8 cellular contexts compared by ENCODE assay signal in the genomic region with DNA sequence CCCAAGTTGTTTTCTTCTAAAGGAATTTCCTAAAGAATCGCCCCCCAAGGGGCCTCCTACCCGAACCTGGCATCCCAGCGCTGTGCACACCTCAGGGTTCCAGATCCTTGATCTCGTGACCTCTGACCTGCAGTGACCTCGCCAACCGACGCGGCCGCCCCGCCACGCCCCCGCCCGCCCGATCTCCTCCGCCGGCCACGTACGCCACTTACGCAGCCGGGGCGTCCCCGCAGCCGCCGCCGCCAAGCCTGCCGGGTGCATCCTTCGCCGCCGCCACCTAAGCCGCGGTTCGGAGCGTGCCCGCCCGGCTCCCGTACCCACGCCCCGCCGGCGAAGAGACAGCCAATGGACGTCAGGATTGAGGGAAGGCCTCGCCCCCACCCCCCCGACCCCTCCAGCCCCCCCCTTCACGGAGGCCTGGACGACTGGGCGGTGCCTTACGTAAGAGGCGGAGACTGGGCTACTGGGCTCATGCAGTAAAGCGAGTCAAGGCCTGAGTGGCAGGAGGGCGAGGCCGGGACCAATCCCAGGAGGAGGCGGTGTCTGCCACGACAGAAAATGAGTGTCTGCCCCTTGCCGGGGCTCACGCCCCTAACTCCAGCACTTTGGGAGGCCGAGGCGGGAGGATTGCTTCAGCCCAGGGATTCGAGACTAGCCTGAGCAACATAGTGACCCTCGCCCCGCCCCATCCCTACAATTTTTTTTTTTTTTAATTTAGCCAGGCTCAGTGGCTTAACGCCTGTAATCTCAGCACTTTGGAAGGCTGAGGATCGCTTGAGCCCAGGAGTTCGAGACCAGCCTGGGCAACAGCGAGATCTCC. TPM values are rescaled to one million over a fixed set of nuclear protein-coding genes. Genes with fewer than 3 reads are reported as not detected.
DNase-seq lines count a peak whose midpoint lies in the region; ATAC-seq and TF ChIP-seq lines count a peak whose summit lies in the region.

A gene with protein sequence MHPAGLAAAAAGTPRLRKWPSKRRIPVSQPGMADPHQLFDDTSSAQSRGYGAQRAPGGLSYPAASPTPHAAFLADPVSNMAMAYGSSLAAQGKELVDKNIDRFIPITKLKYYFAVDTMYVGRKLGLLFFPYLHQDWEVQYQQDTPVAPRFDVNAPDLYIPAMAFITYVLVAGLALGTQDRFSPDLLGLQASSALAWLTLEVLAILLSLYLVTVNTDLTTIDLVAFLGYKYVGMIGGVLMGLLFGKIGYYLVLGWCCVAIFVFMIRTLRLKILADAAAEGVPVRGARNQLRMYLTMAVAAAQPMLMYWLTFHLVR (minus strand): TSS at position 291 of the 820 bp plus-strand sequence. CDS start 30 bp downstream, at position 261.

- H3K27ac ChIP-seq in suprapubic skin: peak within 1 kb of the TSS; percentile 73

- H3K36me3 Mint-ChIP-seq in activated naive CD4-positive, alpha-beta T cell treated with anti-CD3 and anti-CD28 coated beads, Interleukin-2, amount 50 U/mL, for 24 hours: no peaks in the 10 kb centered on the region

- H3K4me1 Mint-ChIP-seq in activated naive CD4-positive, alpha-beta T cell treated with anti-CD3 and anti-CD28 coated beads, Interleukin-2, amount 50 U/mL, for 24 hours: peaks cover 45% of the 10 kb centered on the region

- no peak for TF ChIP-seq POLR2A in suprapubic skin (IDR thresholded peaks at IDR 0.05)

- 3% methylated on average over 17 of the region's 64 CpGs for whole genome bisulfite sequencing in suprapubic skin

- H3K27ac Mint-ChIP-seq in activated naive CD4-positive, alpha-beta T cell treated with anti-CD3 and anti-CD28 coated beads, Interleukin-2, amount 50 U/mL, for 24 hours: peak within 1 kb of the TSS; percentile 95

- no peaks in the 10 kb centered on the region for H3K9me3 ChIP-seq in suprapubic skin

- ATAC-seq in HG02623 (IDR thresholded peaks at IDR 0.05; ENCODE audit: unreplicated experiment): peak; percentile 85
- peak; percentile 97 for ATAC-seq in SK-N-SH treated with all-trans-retinoic acid at 6 μM for 48 hours

- H3K27me3 Mint-ChIP-seq in activated naive CD4-positive, alpha-beta T cell treated with anti-CD3 and anti-CD28 coated beads, Interleukin-2, amount 50 U/mL, for 24 hours: no peaks in the 10 kb centered on the region

- no peaks in the 10 kb centered on the region for H3K27me3 ChIP-seq in suprapubic skin

- TF ChIP-seq CTCF in GM10266 (IDR thresholded peaks at IDR 0.05; ENCODE audit: control insufficient read depth, insufficient read depth, low read depth, missing control alignments) (no peak), suprapubic skin (IDR thresholded peaks at IDR 0.05) (peak in 1 of 2 donors; percentile 6)

- H3K4me3 Mint-ChIP-seq in activated naive CD4-positive, alpha-beta T cell treated with anti-CD3 and anti-CD28 coated beads, Interleukin-2, amount 50 U/mL, for 24 hours: peak within 1 kb of the TSS; percentile 89

- H3K4me1 ChIP-seq in suprapubic skin: peaks cover 44% of the 10 kb centered on the region

- TF ChIP-seq EP300 in suprapubic skin (IDR thresholded peaks at IDR 0.05): no peak

- H3K36me3 ChIP-seq in suprapubic skin: no peaks in the 10 kb centered on the region

- DNase-seq in GM10266 (ENCODE audit: extremely low spot score): peak; percentile 99
- DNase-seq in NCI-H1092 treated with DMSO at 0.1 percent for 48 hours (lab: John Stamatoyannopoulos, UW): peak; percentile 92
- DNase-seq in globus pallidus (ENCODE audit: low spot score): peak; percentile 98
- DNase-seq in occipital lobe (lab: John Stamatoyannopoulos, UW): peak; percentile 99
- DNase-seq in suprapubic skin (ENCODE audit: low spot score in 2 of 2): peak; percentile 97 to 98

- no peaks in the 10 kb centered on the region for H3K9me3 Mint-ChIP-seq in activated naive CD4-positive, alpha-beta T cell treated with anti-CD3 and anti-CD28 coated beads, Interleukin-2, amount 50 U/mL, for 24 hours

- H3K4me3 ChIP-seq in suprapubic skin: peak within 1 kb of the TSS; percentile 60

TF ChIP-seq in SK-N-SH treated with all-trans-retinoic acid at 6 μM for 48 hours, 23 proteins besides CTCF, POLR2A, EP300 and RAD21:
- TF ChIP-seq, protein P1, sequence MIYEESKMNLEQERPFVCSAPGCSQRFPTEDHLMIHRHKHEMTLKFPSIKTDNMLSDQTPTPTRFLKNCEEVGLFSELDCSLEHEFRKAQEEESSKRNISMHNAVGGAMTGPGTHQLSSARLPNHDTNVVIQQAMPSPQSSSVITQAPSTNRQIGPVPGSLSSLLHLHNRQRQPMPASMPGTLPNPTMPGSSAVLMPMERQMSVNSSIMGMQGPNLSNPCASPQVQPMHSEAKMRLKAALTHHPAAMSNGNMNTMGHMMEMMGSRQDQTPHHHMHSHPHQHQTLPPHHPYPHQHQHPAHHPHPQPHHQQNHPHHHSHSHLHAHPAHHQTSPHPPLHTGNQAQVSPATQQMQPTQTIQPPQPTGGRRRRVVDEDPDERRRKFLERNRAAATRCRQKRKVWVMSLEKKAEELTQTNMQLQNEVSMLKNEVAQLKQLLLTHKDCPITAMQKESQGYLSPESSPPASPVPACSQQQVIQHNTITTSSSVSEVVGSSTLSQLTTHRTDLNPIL (CRISPR knock-in tag; IDR thresholded peaks at IDR 0.05; ENCODE audit: low read depth): no peak
- TF ChIP-seq RARB (CRISPR knock-in tag; IDR thresholded peaks at IDR 0.05) (no peak), ESRRG (CRISPR knock-in tag; IDR thresholded peaks at IDR 0.05) (no peak), ZNF70 (CRISPR knock-in tag; IDR thresholded peaks at IDR 0.05) (no peak), ZNF565 (CRISPR knock-in tag; conservative IDR thresholded peaks at IDR 0.05; ENCODE audit: low read depth) (no peak), OSR1 (CRISPR knock-in tag; IDR thresholded peaks at IDR 0.05) (no peak), ZFP30 (CRISPR knock-in tag; IDR thresholded peaks at IDR 0.05) (no peak), PPARA (CRISPR knock-in tag; IDR thresholded peaks at IDR 0.05; ENCODE audit: borderline replicate concordance) (no peak), ISL1 (CRISPR knock-in tag; IDR thresholded peaks at IDR 0.05) (no peak), GLIS3 (CRISPR knock-in tag; IDR thresholded peaks at IDR 0.05) (no peak), SNAI2 (CRISPR knock-in tag; IDR thresholded peaks at IDR 0.05) (no peak), CSDC2 (CRISPR knock-in tag; IDR thresholded peaks at IDR 0.05) (no peak), TCF4 (CRISPR knock-in tag; IDR thresholded peaks at IDR 0.05; ENCODE audit: borderline replicate concordance) (no peak), ZNF8 (CRISPR knock-in tag; IDR thresholded peaks at IDR 0.05) (no peak), ARNTL (CRISPR knock-in tag; IDR thresholded peaks at IDR 0.05; ENCODE audit: borderline replicate concordance, low read depth) (no peak), ZC3H10 (CRISPR knock-in tag; IDR thresholded peaks at IDR 0.05) (no peak)
- TF ChIP-seq, protein P2, sequence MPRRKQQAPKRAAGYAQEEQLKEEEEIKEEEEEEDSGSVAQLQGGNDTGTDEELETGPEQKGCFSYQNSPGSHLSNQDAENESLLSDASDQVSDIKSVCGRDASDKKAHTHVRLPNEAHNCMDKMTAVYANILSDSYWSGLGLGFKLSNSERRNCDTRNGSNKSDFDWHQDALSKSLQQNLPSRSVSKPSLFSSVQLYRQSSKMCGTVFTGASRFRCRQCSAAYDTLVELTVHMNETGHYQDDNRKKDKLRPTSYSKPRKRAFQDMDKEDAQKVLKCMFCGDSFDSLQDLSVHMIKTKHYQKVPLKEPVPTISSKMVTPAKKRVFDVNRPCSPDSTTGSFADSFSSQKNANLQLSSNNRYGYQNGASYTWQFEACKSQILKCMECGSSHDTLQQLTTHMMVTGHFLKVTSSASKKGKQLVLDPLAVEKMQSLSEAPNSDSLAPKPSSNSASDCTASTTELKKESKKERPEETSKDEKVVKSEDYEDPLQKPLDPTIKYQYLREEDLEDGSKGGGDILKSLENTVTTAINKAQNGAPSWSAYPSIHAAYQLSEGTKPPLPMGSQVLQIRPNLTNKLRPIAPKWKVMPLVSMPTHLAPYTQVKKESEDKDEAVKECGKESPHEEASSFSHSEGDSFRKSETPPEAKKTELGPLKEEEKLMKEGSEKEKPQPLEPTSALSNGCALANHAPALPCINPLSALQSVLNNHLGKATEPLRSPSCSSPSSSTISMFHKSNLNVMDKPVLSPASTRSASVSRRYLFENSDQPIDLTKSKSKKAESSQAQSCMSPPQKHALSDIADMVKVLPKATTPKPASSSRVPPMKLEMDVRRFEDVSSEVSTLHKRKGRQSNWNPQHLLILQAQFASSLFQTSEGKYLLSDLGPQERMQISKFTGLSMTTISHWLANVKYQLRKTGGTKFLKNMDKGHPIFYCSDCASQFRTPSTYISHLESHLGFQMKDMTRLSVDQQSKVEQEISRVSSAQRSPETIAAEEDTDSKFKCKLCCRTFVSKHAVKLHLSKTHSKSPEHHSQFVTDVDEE (CRISPR knock-in tag; IDR thresholded peaks at IDR 0.05): no peak
- TF ChIP-seq, protein P3, sequence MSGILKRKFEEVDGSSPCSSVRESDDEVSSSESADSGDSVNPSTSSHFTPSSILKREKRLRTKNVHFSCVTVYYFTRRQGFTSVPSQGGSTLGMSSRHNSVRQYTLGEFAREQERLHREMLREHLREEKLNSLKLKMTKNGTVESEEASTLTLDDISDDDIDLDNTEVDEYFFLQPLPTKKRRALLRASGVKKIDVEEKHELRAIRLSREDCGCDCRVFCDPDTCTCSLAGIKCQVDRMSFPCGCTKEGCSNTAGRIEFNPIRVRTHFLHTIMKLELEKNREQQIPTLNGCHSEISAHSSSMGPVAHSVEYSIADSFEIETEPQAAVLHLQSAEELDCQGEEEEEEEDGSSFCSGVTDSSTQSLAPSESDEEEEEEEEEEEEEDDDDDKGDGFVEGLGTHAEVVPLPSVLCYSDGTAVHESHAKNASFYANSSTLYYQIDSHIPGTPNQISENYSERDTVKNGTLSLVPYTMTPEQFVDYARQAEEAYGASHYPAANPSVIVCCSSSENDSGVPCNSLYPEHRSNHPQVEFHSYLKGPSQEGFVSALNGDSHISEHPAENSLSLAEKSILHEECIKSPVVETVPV (CRISPR knock-in tag; IDR thresholded peaks at IDR 0.05): no peak

RNA-seq across cellular contexts. Expression of the gene that starts here (rescaled TPM):
- total RNA-seq in occipital lobe: 41.8 TPM
- 10 to 100 TPM; 14.2 to 36.4 (median 26.1) TPM for total RNA-seq in suprapubic skin

Comparison
In these comparisons a context has a peak if more than half of its experiments do, and no peak if none do; other contexts are left out.
1. Peak in every context shown above with its lines: DNase-seq, ATAC-seq, H3K4me3 ChIP-seq and H3K27ac ChIP-seq.